Comparison of ENCODE assay signal across 1 cellular context in the genomic region with DNA sequence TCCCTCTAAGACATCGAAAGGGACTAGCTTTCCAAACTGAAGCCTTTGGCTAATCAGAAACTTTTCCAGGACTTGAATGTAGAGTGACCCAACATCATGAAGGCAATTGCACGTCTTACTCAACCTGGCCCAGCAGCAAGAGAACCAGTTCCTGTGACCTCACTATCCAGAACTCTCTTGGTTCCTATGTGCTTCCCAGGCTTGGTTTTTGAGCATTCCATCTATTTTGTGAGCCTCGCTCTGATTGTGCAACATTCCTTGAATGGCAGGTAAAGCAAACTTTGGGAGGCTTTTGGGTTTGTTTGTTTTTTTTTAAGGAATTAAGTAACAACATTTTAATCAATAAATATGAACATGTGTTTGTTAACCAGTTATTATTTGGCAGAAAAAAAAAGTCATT.
TF ChIP-seq lines count a peak whose summit lies in the region.

No MANE protein-coding gene starts in this region.

TF ChIP-seq in HepG2, 621 proteins besides CTCF, POLR2A, EP300 and RAD21 (continued from another document):
- TF ChIP-seq ZNF777 (CRISPR knock-in tag; IDR thresholded peaks at IDR 0.05), result no peak
- peak; percentile 58; the same call in 1 of the 2 replicates for TF ChIP-seq CEBPG (CRISPR knock-in tag; IDR thresholded peaks at IDR 0.05)
- TF ChIP-seq CREB1 (IDR thresholded peaks at IDR 0.05), result no peak
- no peak for TF ChIP-seq CREB1 (CRISPR knock-in tag; IDR thresholded peaks at IDR 0.05)
TF ChIP-seq in HepG2: peak in this region for 2.
